Comparison of ENCODE assay signal across 22 cellular contexts in genomic region chr6:6780231-6780630, GRCh38.
DNase-seq lines count a peak whose midpoint lies in the region; TF ChIP-seq lines count a peak whose summit lies in the region.
"Had no signal": no experiment of that assay in that cellular context is flagged by ENCODE, and none has a peak within 500 bp of the region (broad histone marks: within the 10 kb centered on the region; RNA-seq: fewer than 3 reads in every experiment).

No MANE protein-coding gene starts in this region.

- no peak overlapping the region for H3K4me3 Mint-ChIP-seq in nephron
- H3K4me3 Mint-ChIP-seq: CD14-positive monocyte; CD4-positive, CD25-positive, alpha-beta regulatory T cell; CD8-positive, alpha-beta memory T cell had no signal

- no peak overlapping the region for H3K4me2 ChIP-seq in OCI-LY7 (ENCODE audit: low read length)
- H3K4me2 ChIP-seq: BLaER1 had no signal

- POLR2A ChIA-PET in OCI-LY7 (lab: Charles Lee) = no interaction called here

- no peak overlapping the region for H2AFZ ChIP-seq in OCI-LY7 (ENCODE audit: low read length)

- CTCF ChIA-PET in OCI-LY7 (lab: Charles Lee; ENCODE audit: unreplicated experiment) = no interaction called here

- peaks cover 5% of the 10 kb centered on the region for H3K27me3 Mint-ChIP-seq in nephron (ENCODE audit: low read depth)

- H3K27ac Mint-ChIP-seq in nephron = peak overlapping the region in 2 of 3 experiments; percentile 47 to 60
- H3K27ac Mint-ChIP-seq: CD14-positive monocyte; CD4-positive, alpha-beta memory T cell; CD4-positive, CD25-positive, alpha-beta regulatory T cell had no signal

- H3K9me2 ChIP-seq in OCI-LY7 (ENCODE audit: insufficient read depth, low read length) = no peaks in the 10 kb centered on the region

- H3K36me3 Mint-ChIP-seq in nephron (ENCODE audit: low read depth) = no peaks in the 10 kb centered on the region
- H3K36me3 Mint-ChIP-seq: CD4-positive, alpha-beta memory T cell; CD4-positive, CD25-positive, alpha-beta regulatory T cell; CD8-positive, alpha-beta memory T cell had no signal

- TF ChIP-seq CTCF in nephron (IDR thresholded peaks at IDR 0.05; ENCODE audit: unreplicated experiment in 3 of 3) = no peak
- no peak for TF ChIP-seq CTCF in OCI-LY7 (conservative IDR thresholded peaks at IDR 0.05; ENCODE audit: low read length)

- BruUV-seq in OCI-LY7 (replicated peaks; lab: Mats Ljungman, UMichigan) = no TSS peak

- no peaks in the 10 kb centered on the region for H4K20me1 ChIP-seq in OCI-LY7 (ENCODE audit: insufficient read depth, low read length)
- H4K20me1 ChIP-seq: BLaER1 had no signal

- no peaks in the 10 kb centered on the region for H3K4me1 ChIP-seq in OCI-LY7 (ENCODE audit: insufficient read depth, low read length, poor library complexity, severe bottlenecking)
- H3K4me1 ChIP-seq: BE2C, BLaER1 had no signal

- H3K9me3 ChIP-seq in OCI-LY7 (ENCODE audit: low read length) = no peaks in the 10 kb centered on the region
- H3K9me3 ChIP-seq: BE2C had no signal

- H3K4me1 Mint-ChIP-seq in nephron = peaks cover 32% of the 10 kb centered on the region
- H3K4me1 Mint-ChIP-seq: CD14-positive monocyte; CD4-positive, alpha-beta memory T cell; CD4-positive, CD25-positive, alpha-beta regulatory T cell; CD8-positive, alpha-beta memory T cell had no signal

- H3K79me2 ChIP-seq in OCI-LY7 (ENCODE audit: insufficient read depth, low read depth, low read length) = no peaks in the 10 kb centered on the region

- H3K36me3 ChIP-seq in OCI-LY7 (ENCODE audit: insufficient read depth, low read length) = no peaks in the 10 kb centered on the region
- H3K36me3 ChIP-seq: BE2C, BLaER1 had no signal

- intact Hi-C loops in OCI-LY7 (cut with micrococcal nuclease; ENCODE audit: unreplicated experiment) = no loop called here

- peaks cover 6% of the 10 kb centered on the region for H3K9me3 Mint-ChIP-seq in nephron

- DNase-seq in DMS79 treated with DMSO at 0.1 percent for 48 hours (lab: John Stamatoyannopoulos, UW) = peak; percentile 37
- no peak for DNase-seq in central memory CD4-positive, alpha-beta T cell
- DNase-seq in occipital lobe (lab: John Stamatoyannopoulos, UW) = no peak
- no peak for DNase-seq in OCI-LY7 (ENCODE audit: low spot score)
- DNase-seq: 8988T; ACHN; BE2C; C1 segment of cervical spinal cord; CD4-positive, alpha-beta memory T cell; CD4-positive, CD25-positive, alpha-beta regulatory T cell; CD8-positive, alpha-beta memory T cell; COR-L47; DMS 273 treated with DMSO at 0.1 percent for 48 hours; DMS153; DMS53; DND-41; EL; GDM1 had no signal

- no peak overlapping the region for H3K4me3 ChIP-seq in OCI-LY7 (ENCODE audit: low read depth, low read length, poor library complexity, severe bottlenecking)
- H3K4me3 ChIP-seq: BLaER1, GM12878 had no signal

- no peak overlapping the region for H3K27ac ChIP-seq in OCI-LY7 (ENCODE audit: low read depth, low read length, poor library complexity, severe bottlenecking)
- H3K27ac ChIP-seq: BLaER1 had no signal
